ENCODE assay signal across 12 cellular contexts in the genomic region with DNA sequence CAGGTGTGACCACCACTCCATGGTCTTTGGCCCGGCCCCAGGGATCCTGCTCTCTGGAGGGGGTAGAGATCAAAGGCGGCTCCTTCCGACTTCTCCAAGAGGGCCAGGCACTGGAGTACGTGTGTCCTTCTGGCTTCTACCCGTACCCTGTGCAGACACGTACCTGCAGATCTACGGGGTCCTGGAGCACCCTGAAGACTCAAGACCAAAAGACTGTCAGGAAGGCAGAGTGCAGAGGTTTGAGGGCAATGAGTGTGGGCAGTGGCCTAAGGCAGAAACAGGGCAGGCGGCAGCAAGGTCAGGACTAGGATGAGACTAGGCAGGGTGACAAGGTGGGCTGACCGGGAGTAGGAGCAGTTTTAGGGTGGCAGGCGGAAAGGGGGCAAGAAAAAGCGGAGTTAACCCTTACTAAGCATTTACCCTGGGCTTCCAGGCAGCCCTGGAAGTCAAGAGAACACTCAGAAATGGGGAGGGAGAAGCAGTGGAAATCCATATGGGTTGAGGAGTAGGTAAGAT. TPM values are rescaled to one million over a fixed set of nuclear protein-coding genes. Genes with fewer than 3 reads are reported as not detected.
DNase-seq lines count a peak whose midpoint lies in the region; ATAC-seq and TF ChIP-seq lines count a peak whose summit lies in the region.
"Had no signal": no experiment of that assay in that cellular context is flagged by ENCODE, and none has a peak within 500 bp of the region (broad histone marks: within the 10 kb centered on the region; RNA-seq: fewer than 3 reads in every experiment).

No MANE protein-coding gene starts in this region.

- peaks cover 8% of the 10 kb centered on the region for H3K4me1 Mint-ChIP-seq in activated CD8-positive, alpha-beta T cell treated with anti-CD3 and anti-CD28 coated beads, Interleukin-2, amount 10 ng/mL, durations not matched to agents 7 days and 5 days (ENCODE audit: low read depth)
- peaks cover 4% of the 10 kb centered on the region for H3K4me1 Mint-ChIP-seq in activated CD8-positive, alpha-beta T cell treated with anti-CD3 and anti-CD28 coated beads for 36 hours (ENCODE audit: low read depth)
- peaks cover 7% of the 10 kb centered on the region for H3K4me1 Mint-ChIP-seq in activated naive CD4-positive, alpha-beta T cell treated with anti-CD3 and anti-CD28 coated beads for 36 hours (ENCODE audit: low read depth)

- no peak for TF ChIP-seq EP300 in ovary (IDR thresholded peaks at IDR 0.05)
- no peak for TF ChIP-seq EP300 in upper lobe of left lung (IDR thresholded peaks at IDR 0.05)

- TF ChIP-seq POLR2A in ovary (IDR thresholded peaks at IDR 0.05) (no peak), upper lobe of left lung (IDR thresholded peaks at IDR 0.05) (no peak)

- peaks cover 6% of the 10 kb centered on the region for H3K4me1 ChIP-seq in ovary (ENCODE audit: insufficient read depth)
- H3K4me1 ChIP-seq in upper lobe of left lung, result peaks cover 17 to 28% (median 21%) of the 10 kb centered on the region in 4 donors

- CTCF ChIA-PET in activated CD8-positive, alpha-beta T cell treated with anti-CD3 and anti-CD28 coated beads, Interleukin-2, amount 10 ng/mL, durations not matched to agents 7 days and 5 days (lab: Charles Lee), result no interaction called here
- CTCF ChIA-PET in activated CD8-positive, alpha-beta T cell treated with anti-CD3 and anti-CD28 coated beads for 36 hours (lab: Charles Lee), result no interaction called here
- CTCF ChIA-PET in activated naive CD4-positive, alpha-beta T cell treated with anti-CD3 and anti-CD28 coated beads for 36 hours (lab: Charles Lee), result no interaction called here

- H3K9me3 Mint-ChIP-seq in activated CD8-positive, alpha-beta T cell treated with anti-CD3 and anti-CD28 coated beads, Interleukin-2, amount 10 ng/mL, durations not matched to agents 7 days and 5 days (ENCODE audit: insufficient read depth), result no peaks in the 10 kb centered on the region
- no peaks in the 10 kb centered on the region for H3K9me3 Mint-ChIP-seq in activated CD8-positive, alpha-beta T cell treated with anti-CD3 and anti-CD28 coated beads for 36 hours
- H3K9me3 Mint-ChIP-seq in activated naive CD4-positive, alpha-beta T cell treated with anti-CD3 and anti-CD28 coated beads for 36 hours, result no peaks in the 10 kb centered on the region
- H3K9me3 Mint-ChIP-seq: activated naive CD4-positive, alpha-beta T cell treated with anti-CD3 and anti-CD28 coated beads, Interleukin-2, amount 10 ng/mL, durations not matched to agents 7 days and 5 days had no signal

- TF ChIP-seq CTCF in activated CD8-positive, alpha-beta T cell treated with anti-CD3 and anti-CD28 coated beads for 36 hours (IDR thresholded peaks at IDR 0.05), result no peak
- no peak for TF ChIP-seq CTCF in fibroblast of pulmonary artery (IDR thresholded peaks at IDR 0.05; ENCODE audit: low read length, missing control alignments)
- TF ChIP-seq CTCF in ovary (IDR thresholded peaks at IDR 0.05), result no peak
- TF ChIP-seq CTCF in upper lobe of left lung (IDR thresholded peaks at IDR 0.05), result no peak

- H3K9me3 ChIP-seq in ovary, result no peaks in the 10 kb centered on the region
- no peaks in the 10 kb centered on the region for H3K9me3 ChIP-seq in upper lobe of left lung

- H3K36me3 ChIP-seq in ovary, result no peaks in the 10 kb centered on the region
- peaks cover 0 to 35% (median 22%) of the 10 kb centered on the region in 4 donors for H3K36me3 ChIP-seq in upper lobe of left lung

- DNase-seq in activated CD8-positive, alpha-beta T cell treated with anti-CD3 and anti-CD28 coated beads, Interleukin-2, amount 10 ng/mL, durations not matched to agents 7 days and 5 days, result no peak
- no peak for DNase-seq in activated CD8-positive, alpha-beta T cell treated with anti-CD3 and anti-CD28 coated beads for 36 hours
- DNase-seq in fibroblast of pulmonary artery (ENCODE audit: low read depth) (no peak), ovary (no peak), upper lobe of left lung (no peak), RKO (ENCODE audit: low spot score) (no peak)
- DNase-seq in activated naive CD4-positive, alpha-beta T cell treated with anti-CD3 and anti-CD28 coated beads for 36 hours, result no peak
- DNase-seq: 8988T; activated CD4-positive, alpha-beta T cell treated with anti-CD3 and anti-CD28 coated beads, Interleukin-2, amount 50 U/mL, for 4 hours; activated naive CD4-positive, alpha-beta T cell treated with anti-CD3 and anti-CD28 coated beads, Interleukin-2, amount 10 ng/mL, durations not matched to agents 7 days and 5 days; T-helper 2 cell had no signal

- POLR2A ChIA-PET in activated CD8-positive, alpha-beta T cell treated with anti-CD3 and anti-CD28 coated beads, Interleukin-2, amount 10 ng/mL, durations not matched to agents 7 days and 5 days (lab: Charles Lee), result interaction anchor here (0.6 kb wide), 1 partner anchor 137 kb away, joined by 4 read pairs; no protein-coding TSS in a partner anchor
- POLR2A ChIA-PET in activated CD8-positive, alpha-beta T cell treated with anti-CD3 and anti-CD28 coated beads for 36 hours (lab: Charles Lee), result interaction anchor here (1.2 kb wide), 1 partner anchor 12 kb away, joined by 4 read pairs; no protein-coding TSS in a partner anchor

- H3K4me3 Mint-ChIP-seq in activated CD8-positive, alpha-beta T cell treated with anti-CD3 and anti-CD28 coated beads, Interleukin-2, amount 10 ng/mL, durations not matched to agents 7 days and 5 days, result no peak overlapping the region
- no peak overlapping the region for H3K4me3 Mint-ChIP-seq in activated CD8-positive, alpha-beta T cell treated with anti-CD3 and anti-CD28 coated beads for 36 hours
- no peak overlapping the region for H3K4me3 Mint-ChIP-seq in activated naive CD4-positive, alpha-beta T cell treated with anti-CD3 and anti-CD28 coated beads for 36 hours
- H3K4me3 Mint-ChIP-seq: activated naive CD4-positive, alpha-beta T cell treated with anti-CD3 and anti-CD28 coated beads, Interleukin-2, amount 10 ng/mL, durations not matched to agents 7 days and 5 days had no signal

- H3K4me3 ChIP-seq in fibroblast of pulmonary artery (replicated peaks; ENCODE audit: low read depth, low read length), result peak overlapping the region; percentile 34
- H3K4me3 ChIP-seq in ovary, result no peak overlapping the region
- H3K4me3 ChIP-seq in upper lobe of left lung, result peak overlapping the region in 3 of 4 donors; percentile 3 to 39 (median 26)

- no peaks in the 10 kb centered on the region for H3K36me3 Mint-ChIP-seq in activated CD8-positive, alpha-beta T cell treated with anti-CD3 and anti-CD28 coated beads, Interleukin-2, amount 10 ng/mL, durations not matched to agents 7 days and 5 days (ENCODE audit: low read depth)
- no peaks in the 10 kb centered on the region for H3K36me3 Mint-ChIP-seq in activated CD8-positive, alpha-beta T cell treated with anti-CD3 and anti-CD28 coated beads for 36 hours (ENCODE audit: low read depth)
- no peaks in the 10 kb centered on the region for H3K36me3 Mint-ChIP-seq in activated naive CD4-positive, alpha-beta T cell treated with anti-CD3 and anti-CD28 coated beads for 36 hours (ENCODE audit: low read depth)

- H3K27ac Mint-ChIP-seq in activated CD8-positive, alpha-beta T cell treated with anti-CD3 and anti-CD28 coated beads, Interleukin-2, amount 10 ng/mL, durations not matched to agents 7 days and 5 days, result no peak overlapping the region
- no peak overlapping the region for H3K27ac Mint-ChIP-seq in activated CD8-positive, alpha-beta T cell treated with anti-CD3 and anti-CD28 coated beads for 36 hours
- H3K27ac Mint-ChIP-seq in activated naive CD4-positive, alpha-beta T cell treated with anti-CD3 and anti-CD28 coated beads for 36 hours, result no peak overlapping the region
- H3K27ac Mint-ChIP-seq: activated naive CD4-positive, alpha-beta T cell treated with anti-CD3 and anti-CD28 coated beads, Interleukin-2, amount 10 ng/mL, durations not matched to agents 7 days and 5 days had no signal

- H3K27ac ChIP-seq in ovary (peak overlapping the region; percentile 9 to 75), upper lobe of left lung (peak overlapping the region; percentile 76 to 90 (median 86))

- peak; percentile 25 for ATAC-seq in activated CD8-positive, alpha-beta T cell treated with anti-CD3 and anti-CD28 coated beads, Interleukin-2, amount 10 ng/mL, durations not matched to agents 7 days and 5 days
- ATAC-seq in activated CD8-positive, alpha-beta T cell treated with anti-CD3 and anti-CD28 coated beads for 36 hours, result no peak
- ATAC-seq in upper lobe of left lung (ENCODE audit: low FRiP score in 2 of 2) (no peak), GM18873 (IDR thresholded peaks at IDR 0.05; ENCODE audit: low FRiP score, unreplicated experiment) (no peak)

- intact Hi-C loops in activated CD8-positive, alpha-beta T cell treated with anti-CD3 and anti-CD28 coated beads for 36 hours (cut with micrococcal nuclease), result no loop called here
- intact Hi-C loops in ovary (cut with DNase I), result loop anchor here in 1 of 4 donors (10.0 kb wide), 1 partner anchor 1338 kb away; the partner anchor contains the start of genes PFDN6 and WDR46
- intact Hi-C loops in activated naive CD4-positive, alpha-beta T cell treated with anti-CD3 and anti-CD28 coated beads for 36 hours (cut with micrococcal nuclease), result no loop called here

- H3K27me3 Mint-ChIP-seq in activated CD8-positive, alpha-beta T cell treated with anti-CD3 and anti-CD28 coated beads, Interleukin-2, amount 10 ng/mL, durations not matched to agents 7 days and 5 days (ENCODE audit: low read depth), result peaks cover 5% of the 10 kb centered on the region
- H3K27me3 Mint-ChIP-seq in activated CD8-positive, alpha-beta T cell treated with anti-CD3 and anti-CD28 coated beads for 36 hours, result peaks cover 8% of the 10 kb centered on the region
- H3K27me3 Mint-ChIP-seq in activated naive CD4-positive, alpha-beta T cell treated with anti-CD3 and anti-CD28 coated beads for 36 hours (ENCODE audit: low read depth), result peaks cover 2% of the 10 kb centered on the region

- 70 to 79% (median 76%) methylated on average over 11 of the region's 11 CpGs for WGBS in ovary, 3 donors
- 81 to 82% methylated on average over 10 to 11 of the region's 11 CpGs for WGBS in upper lobe of left lung, 2 donors

- no peaks in the 10 kb centered on the region for H3K27me3 ChIP-seq in ovary
- no peaks in the 10 kb centered on the region for H3K27me3 ChIP-seq in upper lobe of left lung

RNA-seq across cellular contexts. Expression of gene CFB, which starts 0.5 kb away (rescaled TPM):
- under 1 TPM in 1 of 2 experiments, not detected in 1; 0.58 TPM for total RNA-seq in activated CD8-positive, alpha-beta T cell treated with anti-CD3 and anti-CD28 coated beads, Interleukin-2, amount 10 ng/mL, durations not matched to agents 7 days and 5 days
- total RNA-seq in activated CD8-positive, alpha-beta T cell treated with anti-CD3 and anti-CD28 coated beads for 36 hours, result under 1 TPM; 0.43 to 0.45 TPM
- total RNA-seq in ovary, result 100 to 1,000 TPM in 1 of 7 donors, 10 to 100 TPM in 6; 11.3 to 231 (median 23.8) TPM
- 10 to 100 TPM; 19.1 to 20.4 TPM for polyA plus RNA-seq in ovary
- total RNA-seq in upper lobe of left lung, result 100 to 1,000 TPM in 1 of 6 donors, 10 to 100 TPM in 5; 15.0 to 199 (median 58.1) TPM
- 1 to 10 TPM in 1 of 2 experiments, under 1 TPM in 1; 0.74 to 1.7 TPM for total RNA-seq in activated naive CD4-positive, alpha-beta T cell treated with anti-CD3 and anti-CD28 coated beads for 36 hours

RNA-seq across cellular contexts. Expression of gene NELFE, which starts 12.3 kb away (rescaled TPM):
- total RNA-seq in activated CD8-positive, alpha-beta T cell treated with anti-CD3 and anti-CD28 coated beads, Interleukin-2, amount 10 ng/mL, durations not matched to agents 7 days and 5 days, result 10 to 100 TPM; 67.1 to 70.8 TPM
- total RNA-seq in activated CD8-positive, alpha-beta T cell treated with anti-CD3 and anti-CD28 coated beads for 36 hours, result 10 to 100 TPM; 60.5 to 61.0 TPM
- 10 to 100 TPM; 59.2 to 75.0 (median 65.8) TPM for total RNA-seq in ovary
- polyA plus RNA-seq in ovary, result 10 to 100 TPM; 54.8 to 84.5 TPM
- 10 to 100 TPM; 42.8 to 84.2 (median 63.0) TPM for total RNA-seq in upper lobe of left lung
- 10 to 100 TPM; 83.2 to 87.4 TPM for total RNA-seq in activated naive CD4-positive, alpha-beta T cell treated with anti-CD3 and anti-CD28 coated beads for 36 hours

RNA-seq across cellular contexts. Expression of gene SKIC2, which starts 12.5 kb away (rescaled TPM):
- total RNA-seq in activated CD8-positive, alpha-beta T cell treated with anti-CD3 and anti-CD28 coated beads, Interleukin-2, amount 10 ng/mL, durations not matched to agents 7 days and 5 days, result 10 to 100 TPM; 73.2 to 73.4 TPM
- 10 to 100 TPM; 76.5 to 77.3 TPM for total RNA-seq in activated CD8-positive, alpha-beta T cell treated with anti-CD3 and anti-CD28 coated beads for 36 hours
- total RNA-seq in ovary (10 to 100 TPM; 37.2 to 59.4 (median 51.5) TPM), upper lobe of left lung (100 to 1,000 TPM in 1 of 6 donors, 10 to 100 TPM in 5; 27.7 to 172 (median 58.6) TPM)
- 10 to 100 TPM; 24.6 to 36.3 TPM for polyA plus RNA-seq in ovary
- 100 to 1,000 TPM in 1 of 2 experiments, 10 to 100 TPM in 1; 93.6 to 101 TPM for total RNA-seq in activated naive CD4-positive, alpha-beta T cell treated with anti-CD3 and anti-CD28 coated beads for 36 hours

RNA-seq across cellular contexts. Expression of gene C2, which starts 18.9 kb away (rescaled TPM):
- total RNA-seq in activated CD8-positive, alpha-beta T cell treated with anti-CD3 and anti-CD28 coated beads, Interleukin-2, amount 10 ng/mL, durations not matched to agents 7 days and 5 days, result under 1 TPM; 0.26 to 0.87 TPM
- total RNA-seq in activated CD8-positive, alpha-beta T cell treated with anti-CD3 and anti-CD28 coated beads for 36 hours, result 1 to 10 TPM in 1 of 2 experiments, under 1 TPM in 1; 0.99 to 1.4 TPM
- total RNA-seq in ovary, result 10 to 100 TPM in 4 of 7 donors, 1 to 10 TPM in 3; 1.4 to 23.0 (median 11.4) TPM
- polyA plus RNA-seq in ovary, result 10 to 100 TPM in 1 of 2 donors, 1 to 10 TPM in 1; 8.6 to 32.6 TPM
- 100 to 1,000 TPM; 119 to 322 (median 233) TPM for total RNA-seq in upper lobe of left lung
- total RNA-seq in activated naive CD4-positive, alpha-beta T cell treated with anti-CD3 and anti-CD28 coated beads for 36 hours, result 1 to 10 TPM; 1.6 to 2.1 TPM

RNA-seq across cellular contexts. Expression of gene DXO, which starts 25.5 kb away (rescaled TPM):
- 10 to 100 TPM; 14.8 to 17.7 TPM for total RNA-seq in activated CD8-positive, alpha-beta T cell treated with anti-CD3 and anti-CD28 coated beads, Interleukin-2, amount 10 ng/mL, durations not matched to agents 7 days and 5 days
- 10 to 100 TPM; 13.0 to 13.1 TPM for total RNA-seq in activated CD8-positive, alpha-beta T cell treated with anti-CD3 and anti-CD28 coated beads for 36 hours
- total RNA-seq in ovary (10 to 100 TPM; 22.3 to 42.8 (median 26.7) TPM), upper lobe of left lung (10 to 100 TPM; 14.1 to 40.9 (median 19.3) TPM)
- polyA plus RNA-seq in ovary, result 10 to 100 TPM; 11.7 to 29.3 TPM
- total RNA-seq in activated naive CD4-positive, alpha-beta T cell treated with anti-CD3 and anti-CD28 coated beads for 36 hours, result 10 to 100 TPM; 12.5 to 13.0 TPM

Comparison
In these comparisons a context has a peak if more than half of its experiments do, and no peak if none do; other contexts are left out.
1. RNA of gene CFB, which starts 0.5 kb away (total RNA-seq): 15.0 to 199 TPM in upper lobe of left lung and 11.3 to 231 TPM in ovary; 0.74 to 1.7 TPM in activated naive CD4-positive, alpha-beta T cell treated with anti-CD3 and anti-CD28 coated beads for 36 hours, 0.58 TPM in activated CD8-positive, alpha-beta T cell treated with anti-CD3 and anti-CD28 coated beads, Interleukin-2, amount 10 ng/mL, durations not matched to agents 7 days and 5 days and 0.43 to 0.45 TPM in activated CD8-positive, alpha-beta T cell treated with anti-CD3 and anti-CD28 coated beads for 36 hours; every median in the first group is over 4 times any median in the second.